Comparison of ENCODE assay signal across 8 cellular contexts in the genomic region with DNA sequence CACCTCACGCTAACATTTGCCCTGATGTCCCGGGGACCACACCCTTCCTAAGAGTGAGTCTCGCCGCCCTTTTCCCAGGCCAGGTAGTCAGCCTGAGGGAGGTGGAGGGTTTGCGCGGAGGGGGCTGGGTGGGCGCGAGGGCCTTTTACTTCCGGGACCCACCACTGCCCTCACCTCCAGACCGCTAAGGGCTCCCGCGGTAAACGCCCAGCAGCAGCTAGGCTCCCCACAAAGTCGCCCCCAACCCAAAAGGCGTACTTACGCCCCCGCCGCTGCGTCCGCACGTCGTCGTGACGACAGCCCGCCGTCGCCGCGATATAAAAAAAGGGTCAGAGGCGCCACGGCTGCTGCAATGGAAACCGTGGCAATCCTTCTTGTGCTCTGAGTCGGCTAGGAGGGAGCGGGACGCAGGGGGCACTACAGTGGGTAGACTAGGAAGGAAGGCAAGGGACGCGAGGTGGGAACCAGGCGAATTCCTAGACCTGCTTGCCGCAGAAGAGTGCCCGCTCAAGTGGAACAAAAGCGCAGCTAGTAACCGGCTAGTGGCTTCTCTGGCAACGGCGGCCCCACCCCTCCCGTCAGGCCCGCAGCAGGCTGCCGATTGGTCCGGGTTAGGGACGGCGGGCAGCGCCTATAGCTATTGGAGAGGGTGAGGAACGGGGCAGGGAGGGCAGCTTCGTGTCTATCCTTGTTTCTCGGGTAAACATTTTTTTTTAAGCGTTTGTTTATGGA. TPM values are rescaled to one million over a fixed set of nuclear protein-coding genes. Genes with fewer than 3 reads are reported as not detected.
DNase-seq lines count a peak whose midpoint lies in the region; ATAC-seq, FAIRE-seq and TF ChIP-seq lines count a peak whose summit lies in the region.

A gene with protein sequence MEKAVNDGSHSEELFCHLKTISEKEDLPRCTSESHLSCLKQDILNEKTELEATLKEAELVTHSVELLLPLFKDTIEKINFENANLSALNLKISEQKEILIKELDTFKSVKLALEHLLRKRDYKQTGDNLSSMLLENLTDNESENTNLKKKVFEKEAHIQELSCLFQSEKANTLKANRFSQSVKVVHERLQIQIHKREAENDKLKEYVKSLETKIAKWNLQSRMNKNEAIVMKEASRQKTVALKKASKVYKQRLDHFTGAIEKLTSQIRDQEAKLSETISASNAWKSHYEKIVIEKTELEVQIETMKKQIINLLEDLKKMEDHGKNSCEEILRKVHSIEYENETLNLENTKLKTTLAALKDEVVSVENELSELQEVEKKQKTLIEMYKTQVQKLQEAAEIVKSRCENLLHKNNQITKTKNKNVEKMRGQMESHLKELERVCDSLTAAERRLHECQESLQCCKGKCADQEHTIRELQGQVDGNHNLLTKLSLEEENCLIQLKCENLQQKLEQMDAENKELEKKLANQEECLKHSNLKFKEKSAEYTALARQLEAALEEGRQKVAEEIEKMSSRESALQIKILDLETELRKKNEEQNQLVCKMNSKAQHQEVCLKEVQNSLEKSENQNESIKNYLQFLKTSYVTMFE (minus strand): TSS at position 553 of the 732 bp plus-strand sequence. CDS start 9,296 bp downstream, outside the sequence.

- no peak for TF ChIP-seq CTCF in adrenal gland (IDR thresholded peaks at IDR 0.05)
- TF ChIP-seq CTCF in upper lobe of left lung (IDR thresholded peaks at IDR 0.05) = no peak

- H3K9me3 ChIP-seq in adrenal gland (replicated peaks in 1 of 3) (no peaks in the 10 kb centered on the region), upper lobe of left lung (no peaks in the 10 kb centered on the region)

- H3K4me3 ChIP-seq in adrenal gland (peak within 1 kb of the TSS; percentile 68 to 98 (median 76)), upper lobe of left lung (peak within 1 kb of the TSS; percentile 69 to 82 (median 76))

- intact Hi-C loops in adrenal gland (cut with DNase I) (no loop called here), cardiac septum (cut with DNase I) (loop anchor here (10.0 kb wide), 2 partner anchors 309 to 519 kb away; a partner anchor contains a TSS), posterior cingulate gyrus (cut with DNase I) (loop anchor here (10.0 kb wide), 1 partner anchor 309 kb away; a partner anchor contains a TSS)

- TF ChIP-seq EP300 in upper lobe of left lung (IDR thresholded peaks at IDR 0.05) = no peak

- FAIRE-seq in GM12892 (lab: Jason Lieb, UNC) = peak; percentile 99

- no peaks in the 10 kb centered on the region for H3K27me3 ChIP-seq in adrenal gland
- no peaks in the 10 kb centered on the region for H3K27me3 ChIP-seq in upper lobe of left lung

- 0 to 1% (median 1%) methylated on average over 26 to 55 of the region's 55 CpGs for WGBS in adrenal gland, 4 donors
- WGBS in upper lobe of left lung, 2 donors = 0% methylated on average over 30 to 47 of the region's 55 CpGs

- DNase-seq in GM12892 (ENCODE audit: insufficient read length) = peak; percentile 50
- DNase-seq in NCI-H146 (lab: John Stamatoyannopoulos, UW) = peak; percentile 85
- DNase-seq in T-helper 1 cell = peak; percentile 75 to 89 (median 85)
- peak; percentile 90 to 95 (median 94) for DNase-seq in adrenal gland
- peak; percentile 98 for DNase-seq in cardiac septum (ENCODE audit: low spot score)
- peak; percentile 86 to 99 (median 95) for DNase-seq in posterior cingulate gyrus
- peak; percentile 95 to 96 for DNase-seq in upper lobe of left lung

- peak; percentile 100 for ATAC-seq in HG02852 (IDR thresholded peaks at IDR 0.05; ENCODE audit: unreplicated experiment)
- ATAC-seq in upper lobe of left lung (ENCODE audit: low FRiP score in 2 of 2) = peak; percentile 100

- no peaks in the 10 kb centered on the region for H3K36me3 ChIP-seq in adrenal gland (replicated peaks in 1 of 2)
- H3K36me3 ChIP-seq in upper lobe of left lung = no peaks in the 10 kb centered on the region

- peak within 1 kb of the TSS; percentile 6 to 89 (median 74) for H3K27ac ChIP-seq in adrenal gland
- peak within 1 kb of the TSS; percentile 80 to 89 (median 84) for H3K27ac ChIP-seq in upper lobe of left lung

- TF ChIP-seq POLR2A in GM12892 (IDR thresholded peaks at IDR 0.05; ENCODE audit: low read depth, low read length) = peak; percentile 47; the same call in 1 of the 2 replicates
- peak in 1 of 2 donors; percentile 82 for TF ChIP-seq POLR2A in adrenal gland (IDR thresholded peaks at IDR 0.05)
- TF ChIP-seq POLR2A in upper lobe of left lung (IDR thresholded peaks at IDR 0.05) = peak in 3 of 4 donors; percentile 70 to 84 (median 78)

- H3K4me1 ChIP-seq in adrenal gland (replicated peaks in 1 of 2) = peaks cover 9 to 34% of the 10 kb centered on the region in 2 donors
- H3K4me1 ChIP-seq in upper lobe of left lung = peaks cover 12 to 27% (median 20%) of the 10 kb centered on the region in 4 donors

RNA-seq across cellular contexts. Expression of the gene that starts here (rescaled TPM):
- polyA plus RNA-seq in GM12892 (2012; ENCODE audit: missing spikeins) = 14.9 TPM
- total RNA-seq in adrenal gland (100 to 1,000 TPM in 1 of 8 donors, 10 to 100 TPM in 7; 10.2 to 117 (median 32.4) TPM), cardiac septum (12.1 TPM), upper lobe of left lung (100 to 1,000 TPM in 2 of 6 donors, 10 to 100 TPM in 4; 22.2 to 179 (median 34.0) TPM)
- 100 to 1,000 TPM in 1 of 3 donors, 10 to 100 TPM in 2; 32.7 to 277 (median 81.9) TPM for polyA plus RNA-seq in adrenal gland

Comparison
In these comparisons a context has a peak if more than half of its experiments do, and no peak if none do; other contexts are left out.
1. Peak in every context shown above with its lines: DNase-seq, ATAC-seq, H3K4me3 ChIP-seq and H3K27ac ChIP-seq.
2. intact Hi-C loops: an anchor here in cardiac septum (10.0 kb wide) and posterior cingulate gyrus (10.0 kb wide); none called in adrenal gland.